ENCODE assay signal across 8 cellular contexts in the genomic region with DNA sequence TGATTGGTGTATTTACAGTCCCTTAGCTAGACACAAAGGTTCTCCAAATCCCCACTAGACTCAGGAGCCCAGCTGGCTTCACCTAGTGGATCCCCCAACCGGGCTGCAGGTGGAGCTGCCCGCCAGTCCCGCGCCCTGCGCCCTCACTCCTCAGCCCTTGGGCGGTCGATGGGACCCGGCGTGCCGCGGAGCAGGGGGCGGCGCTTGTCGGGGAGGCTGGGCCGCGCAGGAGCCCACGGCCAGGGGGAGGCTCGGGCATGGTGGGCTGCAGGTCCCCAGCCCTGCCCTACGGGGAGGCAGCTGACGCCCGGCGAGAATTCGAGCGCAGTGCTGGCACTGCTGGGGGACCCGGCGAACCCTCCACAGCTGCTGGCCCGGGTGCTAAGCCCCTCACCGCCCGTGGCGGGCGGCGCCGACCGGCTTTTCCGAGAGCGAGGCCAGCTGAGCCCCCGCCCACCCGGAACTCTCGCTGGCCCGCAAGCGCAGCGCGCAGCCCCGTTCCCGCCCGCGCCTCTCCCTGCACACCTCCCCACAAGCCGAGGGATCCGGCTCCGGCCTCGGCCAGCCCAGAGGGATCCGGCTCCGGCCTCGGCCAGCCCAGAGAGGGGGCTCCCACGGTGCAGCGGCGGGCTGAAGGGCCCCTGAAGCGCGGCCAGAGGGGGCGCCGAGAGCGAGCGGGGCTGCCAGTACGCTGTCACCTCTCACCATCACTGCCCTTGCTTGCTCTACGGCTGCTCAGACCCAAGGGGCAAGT. TPM values are rescaled to one million over a fixed set of nuclear protein-coding genes. Genes with fewer than 3 reads are reported as not detected.
DNase-seq lines count a peak whose midpoint lies in the region; FAIRE-seq and TF ChIP-seq lines count a peak whose summit lies in the region.

No MANE protein-coding gene starts in this region.

- peak overlapping the region in 1 of 2 donors; percentile 75 for H3K4me3 Mint-ChIP-seq in CD14-positive monocyte

- no peak for FAIRE-seq in urothelium cell line (lab: Jason Lieb, UNC)

- TF ChIP-seq CTCF in CD14-positive monocyte (IDR thresholded peaks at IDR 0.05), result no peak

- H3K9ac ChIP-seq in mucosa of stomach (ENCODE audit: low read length), result peak overlapping the region; percentile 63

- H3K4me3 ChIP-seq in mucosa of stomach (ENCODE audit: low read length), result peak overlapping the region; percentile 33

- intact Hi-C loops in CD14-positive monocyte (cut with micrococcal nuclease), result no loop called here

- peaks cover 5 to 14% (median 8%) of the 10 kb centered on the region in 7 donors for H3K9me3 Mint-ChIP-seq in CD14-positive monocyte

- DNase-seq in stimulated activated CD4-positive, alpha-beta T cell treated with anti-CD3 and anti-CD28 coated beads, Interleukin-4, amount 100 ng/mL, for 1 hour, result peak; percentile 15
- DNase-seq in stimulated activated CD4-positive, alpha-beta T cell treated with anti-CD3 and anti-CD28 coated beads, Interleukin-4, amount 100 ng/mL, for 4 hours, result no peak
- DNase-seq in cerebellar cortex (ENCODE audit: low spot score) (peak; percentile 15), CD14-positive monocyte (ENCODE audit: low spot score) (no peak), urothelium cell line (ENCODE audit: low spot score) (no peak), Kasumi-1 (lab: John Stamatoyannopoulos, UW) (no peak)
- no peak for DNase-seq in stimulated activated naive CD4-positive, alpha-beta T cell treated with Interleukin-2 at 50 U/mL for 16 hours (lab: John Stamatoyannopoulos, UW)

- no peaks in the 10 kb centered on the region for H3K4me1 Mint-ChIP-seq in CD14-positive monocyte

- H3K4me1 ChIP-seq in mucosa of stomach (ENCODE audit: control insufficient read depth, insufficient read depth, low read length), result peaks cover 8% of the 10 kb centered on the region

- no peak overlapping the region for H3K27ac Mint-ChIP-seq in CD14-positive monocyte

- H3K9me3 ChIP-seq in mucosa of stomach (ENCODE audit: control insufficient read depth, low read length), result no peaks in the 10 kb centered on the region

- peaks cover 40 to 44% (median 43%) of the 10 kb centered on the region in 3 donors for H3K27me3 Mint-ChIP-seq in CD14-positive monocyte (ENCODE audit: low read depth in 3 of 3)

- peaks cover 13% of the 10 kb centered on the region for H3K27me3 ChIP-seq in mucosa of stomach (ENCODE audit: control insufficient read depth, insufficient read depth, low read length)

- no peaks in the 10 kb centered on the region for H3K36me3 ChIP-seq in mucosa of stomach (ENCODE audit: control insufficient read depth, insufficient read depth, low read length)

- no peaks in the 10 kb centered on the region for H3K36me3 Mint-ChIP-seq in CD14-positive monocyte

RNA-seq across cellular contexts. Expression of gene WFS1, which starts 39.4 kb away (rescaled TPM):
- polyA plus RNA-seq in CD14-positive monocyte, result under 1 TPM; 0.39 to 0.93 TPM

Comparison
In these comparisons a context has a peak if more than half of its experiments do, and no peak if none do; other contexts are left out.
1. DNase-seq: peak in stimulated activated CD4-positive, alpha-beta T cell treated with anti-CD3 and anti-CD28 coated beads, Interleukin-4, amount 100 ng/mL, for 1 hour (single experiment) and cerebellar cortex (single experiment); none in stimulated activated CD4-positive, alpha-beta T cell treated with anti-CD3 and anti-CD28 coated beads, Interleukin-4, amount 100 ng/mL, for 4 hours (0 of 2), CD14-positive monocyte (single experiment), urothelium cell line (single experiment), stimulated activated naive CD4-positive, alpha-beta T cell treated with Interleukin-2 at 50 U/mL for 16 hours (single experiment) and Kasumi-1 (0 of 2).